Comparison of ENCODE assay signal across 13 cellular contexts in the genomic region with DNA sequence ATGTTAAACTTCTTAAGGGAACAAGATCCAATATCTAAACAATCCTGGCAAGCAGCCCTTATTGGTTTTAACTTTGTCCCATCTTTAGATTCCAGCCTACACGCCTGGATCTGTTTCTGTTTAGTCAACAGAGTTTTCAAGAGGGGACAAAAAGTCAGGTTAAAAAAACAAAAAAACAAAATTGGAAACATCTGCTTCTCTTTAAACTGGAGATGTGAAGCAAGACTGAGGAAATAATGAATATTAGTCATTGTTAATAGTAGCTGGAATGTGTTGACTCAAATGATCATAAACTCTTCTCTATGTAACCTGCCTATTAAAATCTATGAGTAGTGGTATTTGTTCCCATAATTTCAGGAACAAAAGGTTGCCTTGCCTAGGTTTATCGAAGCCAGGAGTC. TPM values are rescaled to one million over a fixed set of nuclear protein-coding genes. Genes with fewer than 3 reads are reported as not detected.
A peak's percentile ranks its signal among the peaks of the same experiment; 100 is the strongest.
DNase-seq lines count a peak whose midpoint lies in the region; ATAC-seq and TF ChIP-seq lines count a peak whose summit lies in the region.
"Had no signal": no experiment of that assay in that cellular context is flagged by ENCODE, and none has a peak within 500 bp of the region (broad histone marks: within the 10 kb centered on the region; RNA-seq: fewer than 3 reads in every experiment).

No MANE protein-coding gene starts in this region.

- CTCF ChIA-PET in CD4-positive, alpha-beta T cell (lab: Charles Lee), result no interaction called here

- H3K27ac Mint-ChIP-seq in CD4-positive, alpha-beta T cell, result no peak overlapping the region
- no peak overlapping the region for H3K27ac Mint-ChIP-seq in neural progenitor cell
- H3K27ac Mint-ChIP-seq: CD4-positive, CD25-positive, alpha-beta regulatory T cell; dendritic cell treated with granulocyte-macrophage colony-stimulating factor and Interleukin-4, amounts not matched to agents 40 ng/mL and 50 ng/mL, for 4 days had no signal

- H3K36me3 ChIP-seq in left ventricle myocardium inferior, result peaks cover 98% of the 10 kb centered on the region
- H3K36me3 ChIP-seq in neural progenitor cell, result no peaks in the 10 kb centered on the region

- POLR2A ChIA-PET in CD4-positive, alpha-beta T cell (lab: Charles Lee), result no interaction called here

- H3K27me3 ChIP-seq in left ventricle myocardium inferior (ENCODE audit: low read depth), result no peaks in the 10 kb centered on the region
- H3K27me3 ChIP-seq in CD4-positive, alpha-beta T cell (ENCODE audit: control insufficient read depth, insufficient read depth, low read length), result no peaks in the 10 kb centered on the region
- no peaks in the 10 kb centered on the region for H3K27me3 ChIP-seq in neural progenitor cell

- H3K27ac ChIP-seq in left ventricle myocardium inferior (replicated peaks) (peak overlapping the region; percentile 90), neural progenitor cell (no peak overlapping the region)
- no peak overlapping the region for H3K27ac ChIP-seq in CD4-positive, alpha-beta T cell (ENCODE audit: low read depth, low read length)
- H3K27ac ChIP-seq: HL-60 had no signal

- H3K4me3 ChIP-seq in left ventricle myocardium inferior (no peak overlapping the region), neural progenitor cell (no peak overlapping the region)

- TF ChIP-seq CTCF in left ventricle myocardium inferior (IDR thresholded peaks at IDR 0.05; ENCODE audit: borderline replicate concordance) (no peak), neural progenitor cell (IDR thresholded peaks at IDR 0.05) (no peak)
- TF ChIP-seq CTCF in CD4-positive, alpha-beta T cell (IDR thresholded peaks at IDR 0.05), result no peak

- H3F3A ChIP-seq in neural progenitor cell (ENCODE audit: low read depth), result no peaks in the 10 kb centered on the region

- no peak overlapping the region for H3K9ac ChIP-seq in neural progenitor cell

- peak; percentile 91 for DNase-seq in EH (ENCODE audit: low read depth)
- DNase-seq in brain pericyte (ENCODE audit: low read depth, low spot score), result peak; percentile 89
- no peak for DNase-seq in left ventricle myocardium inferior
- no peak for DNase-seq in sciatic nerve (ENCODE audit: low spot score)
- DNase-seq in SIG-M5 (lab: John Stamatoyannopoulos, UW), result no peak
- DNase-seq in CD4-positive, alpha-beta T cell, result no peak
- DNase-seq in neural progenitor cell (ENCODE audit: low spot score), result no peak
- DNase-seq: CD4-positive, CD25-positive, alpha-beta regulatory T cell; NCI-H1417; stimulated activated naive CD4-positive, alpha-beta T cell had no signal

- no peak overlapping the region for H3K4me3 Mint-ChIP-seq in CD4-positive, alpha-beta T cell
- H3K4me3 Mint-ChIP-seq in neural progenitor cell, result no peak overlapping the region
- H3K4me3 Mint-ChIP-seq: CD4-positive, CD25-positive, alpha-beta regulatory T cell; dendritic cell treated with granulocyte-macrophage colony-stimulating factor and Interleukin-4, amounts not matched to agents 40 ng/mL and 50 ng/mL, for 4 days had no signal

- no peaks in the 10 kb centered on the region for H3K4me1 Mint-ChIP-seq in CD4-positive, alpha-beta T cell (ENCODE audit: low read depth)
- no peaks in the 10 kb centered on the region for H3K4me1 Mint-ChIP-seq in neural progenitor cell
- H3K4me1 Mint-ChIP-seq: CD4-positive, CD25-positive, alpha-beta regulatory T cell had no signal

- no peaks in the 10 kb centered on the region for H3K9me3 Mint-ChIP-seq in CD4-positive, alpha-beta T cell
- H3K9me3 Mint-ChIP-seq in neural progenitor cell, result no peaks in the 10 kb centered on the region
- H3K9me3 Mint-ChIP-seq: dendritic cell treated with granulocyte-macrophage colony-stimulating factor and Interleukin-4, amounts not matched to agents 40 ng/mL and 50 ng/mL, for 4 days had no signal

- H3K36me3 Mint-ChIP-seq in CD4-positive, alpha-beta T cell (ENCODE audit: low read depth), result no peaks in the 10 kb centered on the region
- peaks cover 6% of the 10 kb centered on the region for H3K36me3 Mint-ChIP-seq in neural progenitor cell

- H3K9me3 ChIP-seq in left ventricle myocardium inferior (replicated peaks) (no peaks in the 10 kb centered on the region), neural progenitor cell (ENCODE audit: low read depth) (no peaks in the 10 kb centered on the region)
- no peaks in the 10 kb centered on the region for H3K9me3 ChIP-seq in CD4-positive, alpha-beta T cell (ENCODE audit: control insufficient read depth, low read length)

- no peaks in the 10 kb centered on the region for H3K79me2 ChIP-seq in neural progenitor cell (ENCODE audit: low read depth)

- H3K4me1 ChIP-seq in left ventricle myocardium inferior (peaks cover 45% of the 10 kb centered on the region), neural progenitor cell (no peaks in the 10 kb centered on the region)

- no peaks in the 10 kb centered on the region for H4K20me1 ChIP-seq in neural progenitor cell (ENCODE audit: low read depth)

- no peaks in the 10 kb centered on the region for H3K27me3 Mint-ChIP-seq in CD4-positive, alpha-beta T cell
- H3K27me3 Mint-ChIP-seq in neural progenitor cell (ENCODE audit: insufficient read depth, low read depth), result no peaks in the 10 kb centered on the region
- H3K27me3 Mint-ChIP-seq: dendritic cell treated with granulocyte-macrophage colony-stimulating factor and Interleukin-4, amounts not matched to agents 40 ng/mL and 50 ng/mL, for 4 days had no signal

- ATAC-seq in sciatic nerve (peak; percentile 92), HG03378 (IDR thresholded peaks at IDR 0.05; ENCODE audit: unreplicated experiment) (no peak)
- no peak for ATAC-seq in CD4-positive, alpha-beta T cell (ENCODE audit: poor library complexity)

- H2AFZ ChIP-seq in neural progenitor cell (replicated peaks), result no peak overlapping the region

- intact Hi-C loops in left ventricle myocardium inferior (cut with micrococcal nuclease), result no loop called here
- intact Hi-C loops in sciatic nerve (cut with DNase I), result no loop called here
- intact Hi-C loops in CD4-positive, alpha-beta T cell (cut with DNase I, micrococcal nuclease), result loop anchor here in 1 of 2 experiments (10.0 kb wide), 1 partner anchor 85 kb away; no protein-coding TSS in a partner anchor

- no peak overlapping the region for H3K4me2 ChIP-seq in neural progenitor cell

RNA-seq across cellular contexts. Expression of gene NID1, which starts 55.0 kb away (rescaled TPM):
- total RNA-seq in left ventricle myocardium inferior, result 40.4 TPM
- 87.6 TPM for total RNA-seq in sciatic nerve
- under 1 TPM; 0.03 to 0.08 TPM for total RNA-seq in CD4-positive, alpha-beta T cell
- total RNA-seq in neural progenitor cell (ENCODE audit: low replicate concordance), result 32.5 and 42.7 TPM in 2 replicates

Comparison
In these comparisons a context has a peak if more than half of its experiments do, and no peak if none do; other contexts are left out.
1. DNase-seq: peak in EH (single experiment) and brain pericyte (single experiment); none in left ventricle myocardium inferior (single experiment), sciatic nerve (single experiment), SIG-M5 (single experiment), CD4-positive, alpha-beta T cell (0 of 10) and neural progenitor cell (single experiment).
2. RNA of gene NID1, which starts 55.0 kb away (total RNA-seq): 87.6 TPM in sciatic nerve (single experiment), 40.4 TPM in left ventricle myocardium inferior (single experiment) and 32.5 to 42.7 TPM in neural progenitor cell; 0.03 to 0.08 TPM in CD4-positive, alpha-beta T cell; every median in the first group is over 10 times any median in the second.